ENCODE assay signal across 23 cellular contexts in genomic region chr5:157442989-157443619, GRCh38. TPM values are rescaled to one million over a fixed set of nuclear protein-coding genes. Genes with fewer than 3 reads are reported as not detected.
DNase-seq lines count a peak whose midpoint lies in the region; ATAC-seq and TF ChIP-seq lines count a peak whose summit lies in the region.
"Had no signal": no experiment of that assay in that cellular context is flagged by ENCODE, and none has a peak within 500 bp of the region (broad histone marks: within the 10 kb centered on the region; RNA-seq: fewer than 3 reads in every experiment).

No MANE protein-coding gene starts in this region.

- H3K27ac Mint-ChIP-seq in type B pancreatic cell, result peak overlapping the region; percentile 13
- H3K27ac Mint-ChIP-seq: activated CD8-positive, alpha-beta memory T cell treated with anti-CD3 and anti-CD28 coated beads, Interleukin-2, amount 10 ng/mL, durations not matched to agents 7 days and 5 days; CD4-positive, alpha-beta T cell; effector memory CD8-positive, alpha-beta T cell; memory B cell; stimulated activated memory B cell treated with anti-CD40 and anti-IgM and Interleukin-4, amounts not matched to agents 10 μg/mL and 1 μg/mL and 100 μg/mL, for 72 hours had no signal

- no peak overlapping the region for H3K4me3 ChIP-seq in right atrium auricular region
- no peak overlapping the region for H3K4me3 ChIP-seq in breast epithelium
- H3K4me3 ChIP-seq: adrenal gland, transverse colon had no signal

- H3K4me1 ChIP-seq in right atrium auricular region (no peaks in the 10 kb centered on the region), breast epithelium (no peaks in the 10 kb centered on the region)
- H3K4me1 ChIP-seq: adrenal gland had no signal

- in situ Hi-C loops in GM13977 (cut with MboI; ENCODE audit: low pct_unique_long_range_greater_than_20kb, low sequenced_read_pairs, unreplicated experiment), result no loop called here

- peak overlapping the region; percentile 67 for H3K4me3 Mint-ChIP-seq in type B pancreatic cell
- H3K4me3 Mint-ChIP-seq: activated CD8-positive, alpha-beta memory T cell treated with anti-CD3 and anti-CD28 coated beads, Interleukin-2, amount 10 ng/mL, durations not matched to agents 7 days and 5 days; CD4-positive, alpha-beta T cell; effector memory CD8-positive, alpha-beta T cell; memory B cell; neural crest cell; stimulated activated memory B cell treated with anti-CD40 and anti-IgM and Interleukin-4, amounts not matched to agents 10 μg/mL and 1 μg/mL and 100 μg/mL, for 72 hours had no signal

- H3K27ac ChIP-seq in right atrium auricular region, result no peak overlapping the region
- H3K27ac ChIP-seq in RWPE1, result no peak overlapping the region
- no peak overlapping the region for H3K27ac ChIP-seq in breast epithelium
- H3K27ac ChIP-seq: adrenal gland, transverse colon had no signal

- POLR2A ChIA-PET in RWPE1 (lab: Yijun Ruan, JAX; ENCODE audit: low non-redundant PET), result no interaction called here

- H3K4me1 Mint-ChIP-seq in type B pancreatic cell (ENCODE audit: unreplicated experiment), result peaks cover 22% of the 10 kb centered on the region
- H3K4me1 Mint-ChIP-seq: activated CD8-positive, alpha-beta memory T cell treated with anti-CD3 and anti-CD28 coated beads, Interleukin-2, amount 10 ng/mL, durations not matched to agents 7 days and 5 days; memory B cell; neural crest cell; stimulated activated memory B cell treated with anti-CD40 and anti-IgM and Interleukin-4, amounts not matched to agents 10 μg/mL and 1 μg/mL and 100 μg/mL, for 72 hours had no signal

- H3K27me3 ChIP-seq in right atrium auricular region (no peaks in the 10 kb centered on the region), breast epithelium (no peaks in the 10 kb centered on the region)
- H3K27me3 ChIP-seq: adrenal gland, heart right ventricle, transverse colon had no signal

- CTCF ChIA-PET in RWPE1 (lab: Yijun Ruan, JAX), result no interaction called here

- H3K36me3 ChIP-seq in right atrium auricular region (no peaks in the 10 kb centered on the region), breast epithelium (no peaks in the 10 kb centered on the region)
- H3K36me3 ChIP-seq: adrenal gland, heart right ventricle, transverse colon had no signal

- peak; percentile 64 for ATAC-seq in Right ventricle myocardium inferior
- ATAC-seq: activated CD4-positive, CD25-positive, alpha-beta regulatory T cell treated with anti-CD3 and anti-CD28 coated beads, Interleukin-2, amount 50 U/mL, for 24 hours; activated CD8-positive, alpha-beta memory T cell treated with anti-CD3 and anti-CD28 coated beads, Interleukin-2, amount 10 ng/mL, durations not matched to agents 7 days and 5 days; effector memory CD8-positive, alpha-beta T cell; HepG2; PC-3; stimulated activated memory B cell treated with anti-CD40 and anti-IgM and Interleukin-4, amounts not matched to agents 10 μg/mL and 1 μg/mL and 100 μg/mL, for 72 hours had no signal

- H3K36me3 Mint-ChIP-seq in type B pancreatic cell, result peaks cover 4% of the 10 kb centered on the region
- H3K36me3 Mint-ChIP-seq: memory B cell; stimulated activated memory B cell treated with anti-CD40 and anti-IgM and Interleukin-4, amounts not matched to agents 10 μg/mL and 1 μg/mL and 100 μg/mL, for 72 hours had no signal

- TF ChIP-seq CTCF in right atrium auricular region (IDR thresholded peaks at IDR 0.05), result no peak
- no peak for TF ChIP-seq CTCF in type B pancreatic cell (conservative IDR thresholded peaks at IDR 0.05)
- no peak for TF ChIP-seq CTCF in RWPE1 (conservative IDR thresholded peaks at IDR 0.05; ENCODE audit: low read depth)
- TF ChIP-seq CTCF in GM13977 (IDR thresholded peaks at IDR 0.05; ENCODE audit: extremely low read depth, insufficient read depth, missing control alignments), result no peak
- no peak for TF ChIP-seq CTCF in breast epithelium (IDR thresholded peaks at IDR 0.05)

- H3K27me3 Mint-ChIP-seq in type B pancreatic cell, result no peaks in the 10 kb centered on the region
- H3K27me3 Mint-ChIP-seq: CD4-positive, alpha-beta T cell; memory B cell; stimulated activated memory B cell treated with anti-CD40 and anti-IgM and Interleukin-4, amounts not matched to agents 10 μg/mL and 1 μg/mL and 100 μg/mL, for 72 hours had no signal

- TF ChIP-seq POLR2A in breast epithelium (IDR thresholded peaks at IDR 0.05), result no peak

- intact Hi-C loops in Right ventricle myocardium inferior (cut with DNase I) (no loop called here), breast epithelium (cut with DNase I; ENCODE audit: low total_unique reads) (no loop called here)

- H3K9me3 ChIP-seq in right atrium auricular region (no peaks in the 10 kb centered on the region), breast epithelium (no peaks in the 10 kb centered on the region)
- H3K9me3 ChIP-seq: adrenal gland, heart right ventricle, transverse colon had no signal

- H3K9me3 Mint-ChIP-seq in type B pancreatic cell, result no peaks in the 10 kb centered on the region
- H3K9me3 Mint-ChIP-seq: CD4-positive, alpha-beta T cell; effector memory CD8-positive, alpha-beta T cell; memory B cell; neural crest cell; stimulated activated memory B cell treated with anti-CD40 and anti-IgM and Interleukin-4, amounts not matched to agents 10 μg/mL and 1 μg/mL and 100 μg/mL, for 72 hours had no signal

- no peak for DNase-seq in Right ventricle myocardium inferior (ENCODE audit: missing footprints)
- no peak for DNase-seq in right atrium auricular region (ENCODE audit: low spot score)
- peak; percentile 12 for DNase-seq in SK-N-DZ (ENCODE audit: low spot score)
- DNase-seq in kidney tubule cell (ENCODE audit: low spot score), result peak; percentile 51
- DNase-seq in type B pancreatic cell (ENCODE audit: extremely low spot score, unreplicated experiment), result no peak
- DNase-seq in RWPE1 (ENCODE audit: low spot score), result no peak
- DNase-seq in GM13977 (ENCODE audit: low spot score), result no peak
- no peak for DNase-seq in breast epithelium (ENCODE audit: low spot score in 2 of 2)
- DNase-seq: activated CD8-positive, alpha-beta memory T cell treated with anti-CD3 and anti-CD28 coated beads, Interleukin-2, amount 10 ng/mL, durations not matched to agents 7 days and 5 days; adrenal gland; CD4-positive, alpha-beta T cell; effector memory CD8-positive, alpha-beta T cell; NCI-H1694 treated with DMSO at 0.1 percent for 48 hours; NCI-H524 treated with DMSO at 0.1 percent for 48 hours; PC-3; transverse colon had no signal

RNA-seq across cellular contexts. Expression of gene NIPAL4, which starts 16.9 kb away (rescaled TPM):
- total RNA-seq in Right ventricle myocardium inferior, result not detected
- total RNA-seq in right atrium auricular region, result 1 to 10 TPM in 1 of 2 donors, not detected in 1; 1.6 TPM
- polyA plus RNA-seq in SK-N-DZ (2014; cell fraction: cytosol; rRNA removed), result not detected in 2 replicates
- not detected in 2 replicates for polyA plus RNA-seq in SK-N-DZ (2014; cell fraction: nucleus; rRNA removed)
- 0.46 and 0.59 TPM in 2 replicates for total RNA-seq in type B pancreatic cell (ENCODE audit: low replicate concordance)
- total RNA-seq in breast epithelium, result under 1 TPM; under 0.01 to 0.29 (median 0.16) TPM
- total RNA-seq: HepG2, neural crest cell, SK-MEL-5 had no signal
- polyA plus RNA-seq: HepG2 had no signal

Comparison
In these comparisons a context has a peak if more than half of its experiments do, and no peak if none do; other contexts are left out.
1. DNase-seq: peak in SK-N-DZ (single experiment) and kidney tubule cell (single experiment); none in Right ventricle myocardium inferior (single experiment), right atrium auricular region (single experiment), type B pancreatic cell (single experiment), RWPE1 (single experiment), GM13977 (single experiment) and breast epithelium (0 of 2).